Comparison of ENCODE assay signal across 24 cellular contexts in genomic region chr2:231188506-231189170, GRCh38. TPM values are rescaled to one million over a fixed set of nuclear protein-coding genes. Genes with fewer than 3 reads are reported as not detected.
DNase-seq lines count a peak whose midpoint lies in the region; ATAC-seq and TF ChIP-seq lines count a peak whose summit lies in the region.
"Had no signal": no experiment of that assay in that cellular context is flagged by ENCODE, and none has a peak within 500 bp of the region (broad histone marks: within the 10 kb centered on the region; RNA-seq: fewer than 3 reads in every experiment).

No MANE protein-coding gene starts in this region.

- DNase-seq in left ventricle myocardium inferior (no peak), Right ventricle myocardium inferior (ENCODE audit: missing footprints) (no peak), gastrocnemius medialis (no peak), aorta (no peak), mucosa of descending colon (no peak), NCI-H1436 treated with DMSO at 0.1 percent for 48 hours (lab: John Stamatoyannopoulos, UW) (no peak)
- DNase-seq: ACHN; activated CD4-positive, alpha-beta T cell treated with anti-CD3 and anti-CD28 coated beads, Interleukin-2, amount 10 ng/mL, durations not matched to agents 24 days and 14 days; activated effector memory CD4-positive, alpha-beta T cell treated with anti-CD3 and anti-CD28 coated beads, Interleukin-2, amount 50 U/mL, for 16 hours; C1 segment of cervical spinal cord; cortex of kidney; head of caudate nucleus; MM.1S; natural killer cell; NCI-H146; NCI-H524; stimulated activated CD4-positive, alpha-beta T cell treated with anti-CD3 and anti-CD28 coated beads, Interleukin-2, amount 100 ng/mL, for 48 hours; T-helper 2 cell; upper lobe of left lung had no signal

- H3K36me3 ChIP-seq in left ventricle myocardium inferior: no peaks in the 10 kb centered on the region
- no peaks in the 10 kb centered on the region for H3K36me3 ChIP-seq in gastroesophageal sphincter
- H3K36me3 ChIP-seq in gastrocnemius medialis: no peaks in the 10 kb centered on the region
- H3K36me3 ChIP-seq in aorta (ENCODE audit: control insufficient read depth in 1 of 2, insufficient read depth in 2 of 2, low read length in 1 of 2): no peaks in the 10 kb centered on the region
- H3K36me3 ChIP-seq in mucosa of descending colon (ENCODE audit: low read depth): no peaks in the 10 kb centered on the region
- H3K36me3 ChIP-seq: HAP-1, upper lobe of left lung had no signal

- H3K27ac ChIP-seq in left ventricle myocardium inferior (replicated peaks) (peak overlapping the region; percentile 93), gastroesophageal sphincter (peak overlapping the region in 3 of 4 donors; percentile 93 to 97 (median 96)), gastrocnemius medialis (peak overlapping the region; percentile 52 to 90 (median 61)), aorta (ENCODE audit: low read depth in 1 of 2, low read length in 2 of 2) (peak overlapping the region; percentile 99 to 100)

- TF ChIP-seq CTCF in left ventricle myocardium inferior (IDR thresholded peaks at IDR 0.05; ENCODE audit: borderline replicate concordance) (no peak), gastroesophageal sphincter (IDR thresholded peaks at IDR 0.05) (no peak), gastrocnemius medialis (IDR thresholded peaks at IDR 0.05 in 4 of 5, conservative IDR thresholded peaks at IDR 0.05 in 1 of 5) (no peak), mucosa of descending colon (IDR thresholded peaks at IDR 0.05) (no peak)

- H3K9me3 ChIP-seq in left ventricle myocardium inferior (replicated peaks): no peaks in the 10 kb centered on the region
- H3K9me3 ChIP-seq in gastroesophageal sphincter: no peaks in the 10 kb centered on the region
- no peaks in the 10 kb centered on the region for H3K9me3 ChIP-seq in gastrocnemius medialis
- H3K9me3 ChIP-seq in aorta (ENCODE audit: control insufficient read depth, low read length): no peaks in the 10 kb centered on the region
- H3K9me3 ChIP-seq in mucosa of descending colon: no peaks in the 10 kb centered on the region
- H3K9me3 ChIP-seq: HAP-1, SK-N-SH, upper lobe of left lung had no signal

- intact Hi-C loops in left ventricle myocardium inferior (cut with micrococcal nuclease): no loop called here
- intact Hi-C loops in Right ventricle myocardium inferior (cut with DNase I): no loop called here
- intact Hi-C loops in gastrocnemius medialis (cut with DNase I; ENCODE audit: low total_unique reads): no loop called here
- intact Hi-C loops in aorta (cut with DNase I): no loop called here
- intact Hi-C loops in mucosa of descending colon (cut with DNase I, micrococcal nuclease): no loop called here

- in situ Hi-C loops in gastrocnemius medialis (cut with MboI; ENCODE audit: low sequenced_read_pairs in 4 of 4): no loop called here

- ATAC-seq in Right ventricle myocardium inferior (no peak), gastroesophageal sphincter (no peak), gastrocnemius medialis (no peak), aorta (ENCODE audit: low FRiP score) (no peak), mucosa of descending colon (no peak), GM21723 (IDR thresholded peaks at IDR 0.05; ENCODE audit: unreplicated experiment) (no peak)
- ATAC-seq: natural killer cell had no signal

- H3K4me3 ChIP-seq in left ventricle myocardium inferior (no peak overlapping the region), gastroesophageal sphincter (no peak overlapping the region), gastrocnemius medialis (no peak overlapping the region), aorta (ENCODE audit: low read length in 2 of 2) (no peak overlapping the region), mucosa of descending colon (no peak overlapping the region)
- H3K4me3 ChIP-seq: HAP-1, skin epidermis, upper lobe of left lung had no signal

- TF ChIP-seq POLR2A in gastroesophageal sphincter (IDR thresholded peaks at IDR 0.05) (no peak), gastrocnemius medialis (IDR thresholded peaks at IDR 0.05) (no peak)

- peaks cover 51% of the 10 kb centered on the region for H3K4me1 ChIP-seq in left ventricle myocardium inferior
- H3K4me1 ChIP-seq in gastroesophageal sphincter: peaks cover 0 to 62% (median 28%) of the 10 kb centered on the region in 3 donors
- H3K4me1 ChIP-seq in gastrocnemius medialis: peaks cover 10 to 11% of the 10 kb centered on the region in 2 donors
- peaks cover 0 to 3% of the 10 kb centered on the region in 2 donors for H3K4me1 ChIP-seq in aorta (ENCODE audit: control insufficient read depth in 1 of 2, insufficient read depth in 2 of 2, low read length in 2 of 2)
- H3K4me1 ChIP-seq in mucosa of descending colon (ENCODE audit: low read depth): peaks cover 6% of the 10 kb centered on the region
- H3K4me1 ChIP-seq: HAP-1 had no signal

- no peak for TF ChIP-seq EP300 in gastroesophageal sphincter (IDR thresholded peaks at IDR 0.05)

- 89 to 96% methylated on average over 4 to 5 of the region's 6 CpGs for WGBS in gastroesophageal sphincter (ENCODE audit: low coverage in 1 of 2), 2 donors
- WGBS in aorta, 2 donors: 96 to 97% methylated on average over 6 of the region's 6 CpGs

- H3K27me3 ChIP-seq in left ventricle myocardium inferior (ENCODE audit: low read depth) (peaks cover 12% of the 10 kb centered on the region), gastroesophageal sphincter (no peaks in the 10 kb centered on the region), gastrocnemius medialis (no peaks in the 10 kb centered on the region), aorta (ENCODE audit: control insufficient read depth in 1 of 2, insufficient read depth in 2 of 2, low read length in 1 of 2) (no peaks in the 10 kb centered on the region)
- H3K27me3 ChIP-seq: upper lobe of left lung had no signal

RNA-seq across cellular contexts. Expression of gene ARMC9, which starts 9.8 kb away (rescaled TPM):
- 3.1 TPM for total RNA-seq in left ventricle myocardium inferior
- total RNA-seq in Right ventricle myocardium inferior: 1.7 TPM
- 100 to 1,000 TPM in 3 of 4 donors, 10 to 100 TPM in 1; 69.6 to 298 (median 152) TPM for total RNA-seq in gastroesophageal sphincter
- 1 to 10 TPM in 2 of 4 donors, under 1 TPM in 2; 0.20 to 7.2 (median 3.2) TPM for total RNA-seq in gastrocnemius medialis
- total RNA-seq in aorta: 10 to 100 TPM; 50.7 to 86.8 TPM
- polyA plus RNA-seq in aorta: 10 to 100 TPM in 1 of 2 donors, 1 to 10 TPM in 1; 6.9 to 10.5 TPM
- total RNA-seq in mucosa of descending colon: 10 to 100 TPM; 10.9 to 32.2 (median 11.9) TPM
